6 cellular contexts compared by ENCODE assay signal in the genomic region with DNA sequence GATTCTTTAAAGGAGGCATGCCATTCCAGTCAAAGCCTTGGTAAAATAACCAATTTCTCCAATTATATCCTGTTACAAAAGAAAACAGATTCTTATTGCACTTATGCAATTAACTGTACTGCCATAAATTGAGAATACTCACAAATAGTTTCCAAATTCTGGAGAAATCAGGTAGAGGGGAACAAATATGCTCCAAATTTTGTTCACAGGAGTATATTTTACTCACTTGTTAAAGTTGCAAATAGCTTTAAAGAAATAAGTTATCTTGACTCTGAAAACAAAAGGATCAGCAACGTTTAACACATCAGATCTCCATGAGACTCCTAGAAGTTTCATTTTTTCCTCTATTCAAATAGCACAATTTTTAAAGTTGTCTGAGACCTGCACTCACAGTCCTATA.
"Had no signal": no experiment of that assay in that cellular context is flagged by ENCODE, and none has a peak within 500 bp of the region (broad histone marks: within the 10 kb centered on the region; RNA-seq: fewer than 3 reads in every experiment).

No MANE protein-coding gene starts in this region.

- H3K27ac Mint-ChIP-seq: GM23338, H9, HFFc6 had no signal

- ATAC-seq: GM23338, K562 had no signal

- H3K4me3 ChIP-seq: GM23338, K562 had no signal

- H3K4me1 Mint-ChIP-seq: GM23338, H9 had no signal

- H3K4me2 ChIP-seq: GM23338 had no signal

- H3K4me3 Mint-ChIP-seq: GM23338, H9, HFFc6 had no signal

- H3K9me3 Mint-ChIP-seq: HFFc6 had no signal

- DNase-seq: H9, HCEC 1CT, HFFc6, IMR-90 had no signal
